In the genomic region with DNA sequence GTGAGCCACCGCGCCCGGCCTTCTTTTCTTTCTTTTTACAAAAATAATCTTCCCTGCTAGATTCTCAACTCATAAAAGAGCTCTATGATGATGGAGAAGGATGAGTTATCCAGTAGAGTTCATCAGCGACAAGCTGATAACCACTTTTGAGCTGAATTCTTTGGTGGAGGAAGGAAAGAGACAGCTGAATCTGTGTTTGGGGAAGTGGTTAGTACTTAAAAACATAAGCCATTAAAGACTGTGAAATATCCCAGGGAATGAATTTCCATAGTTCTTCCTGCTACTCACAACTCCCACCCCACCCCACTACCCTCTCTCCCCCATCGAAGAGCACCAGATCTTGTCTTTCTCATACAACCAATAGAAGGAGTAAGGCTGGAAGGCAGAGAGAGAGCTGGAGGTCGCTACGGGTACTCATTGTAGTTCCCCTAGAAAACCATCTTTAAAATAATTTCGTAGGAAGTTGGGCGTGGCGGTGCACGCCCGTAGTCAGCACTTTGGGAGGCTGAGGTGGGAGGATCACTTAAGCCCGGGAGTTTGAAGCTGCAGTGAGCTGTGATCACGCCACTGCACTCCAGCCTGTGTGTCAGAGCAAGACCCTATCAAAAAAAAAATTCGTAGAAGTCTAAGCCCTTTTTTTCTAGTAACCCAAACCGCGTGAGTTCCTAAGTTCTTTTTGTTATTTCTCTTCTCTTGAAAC, we compare ENCODE assay signal across 8 cellular contexts. TPM values are rescaled to one million over a fixed set of nuclear protein-coding genes. Genes with fewer than 3 reads are reported as not detected.
DNase-seq lines count a peak whose midpoint lies in the region; ATAC-seq and TF ChIP-seq lines count a peak whose summit lies in the region.

No MANE protein-coding gene starts in this region.

- ATAC-seq in HG02840 (IDR thresholded peaks at IDR 0.05; ENCODE audit: low FRiP score, unreplicated experiment) = peak; percentile 19
- no peak for ATAC-seq in HG03135 (IDR thresholded peaks at IDR 0.05; ENCODE audit: unreplicated experiment)

- TF ChIP-seq CTCF in BE2C (IDR thresholded peaks at IDR 0.05; ENCODE audit: low read depth, low read length) (no peak), VCaP (conservative IDR thresholded peaks at IDR 0.05) (no peak), fibroblast of mammary gland (conservative IDR thresholded peaks at IDR 0.05; ENCODE audit: control insufficient read depth, insufficient read depth, low read depth, low read length) (no peak), retinal pigment epithelial cell (conservative IDR thresholded peaks at IDR 0.05; ENCODE audit: low read depth, low read length) (no peak)

- no peaks in the 10 kb centered on the region for H3K9me3 ChIP-seq in BE2C

- H3K4me3 ChIP-seq in BE2C (ENCODE audit: low read depth, low read length) (peak overlapping the region; percentile 97), fibroblast of mammary gland (ENCODE audit: control insufficient read depth, low read depth, low read length) (peak overlapping the region; percentile 90), retinal pigment epithelial cell (ENCODE audit: low read length) (peak overlapping the region; percentile 92)

- no peaks in the 10 kb centered on the region for H3K27me3 ChIP-seq in BE2C

- peaks cover 21% of the 10 kb centered on the region for H3K36me3 ChIP-seq in BE2C

- DNase-seq in BE2C (no peak), fibroblast of mammary gland (ENCODE audit: low read depth) (no peak), retinal pigment epithelial cell (ENCODE audit: low read depth) (no peak), NCI-H2107 (lab: John Stamatoyannopoulos, UW) (no peak), superior temporal gyrus (ENCODE audit: extremely low spot score) (no peak)

- peak overlapping the region; percentile 70; the same call in 1 of the 2 replicates for H3K27ac ChIP-seq in VCaP

- no peaks in the 10 kb centered on the region for H3K4me1 ChIP-seq in BE2C

RNA-seq across cellular contexts. Expression of a gene that starts 0.6 kb away (rescaled TPM):
- polyA plus RNA-seq in BE2C (2012; ENCODE audit: insufficient read depth, insufficient read length, low read depth) = 6.3 TPM

RNA-seq across cellular contexts. Expression of a gene that starts 27.9 kb away (rescaled TPM):
- 694 TPM for polyA plus RNA-seq in BE2C (2012; ENCODE audit: insufficient read depth, insufficient read length, low read depth)

RNA-seq across cellular contexts. Expression of a gene that starts 32.0 kb away (rescaled TPM):
- 177 TPM for polyA plus RNA-seq in BE2C (2012; ENCODE audit: insufficient read depth, insufficient read length, low read depth)

RNA-seq across cellular contexts. Expression of a gene that starts 35.5 kb away (rescaled TPM):
- 20.2 TPM for polyA plus RNA-seq in BE2C (2012; ENCODE audit: insufficient read depth, insufficient read length, low read depth)

RNA-seq across cellular contexts. Expression of a gene that starts 54.0 kb away (rescaled TPM):
- 93.5 TPM for polyA plus RNA-seq in BE2C (2012; ENCODE audit: insufficient read depth, insufficient read length, low read depth)
